ENCODE assay signal across 20 cellular contexts in the genomic region with DNA sequence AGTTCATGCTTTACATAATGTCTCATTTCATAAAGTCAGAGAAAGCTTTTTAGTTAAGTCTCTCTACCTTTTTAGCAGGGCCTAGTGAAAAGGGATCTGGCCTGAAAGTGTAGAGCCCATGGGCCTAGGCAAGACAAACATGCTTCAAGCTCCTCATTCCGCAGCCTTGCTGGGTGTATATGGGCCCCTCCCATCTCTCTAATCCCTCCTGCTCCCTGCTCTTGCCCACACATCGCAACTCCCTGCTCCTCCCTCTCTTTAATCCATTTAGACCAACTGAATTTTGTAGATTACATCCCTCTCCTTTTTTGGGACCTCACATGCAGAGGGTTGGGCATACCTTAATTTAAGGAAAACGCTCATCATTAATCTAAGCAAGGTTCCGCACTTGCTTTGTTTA. TPM values are rescaled to one million over a fixed set of nuclear protein-coding genes. Genes with fewer than 3 reads are reported as not detected.
"Had no signal": no experiment of that assay in that cellular context is flagged by ENCODE, and none has a peak within 500 bp of the region (broad histone marks: within the 10 kb centered on the region; RNA-seq: fewer than 3 reads in every experiment).

No MANE protein-coding gene starts in this region.

- H3K4me1 Mint-ChIP-seq: activated CD4-positive, alpha-beta T cell treated with anti-CD3 and anti-CD28 coated beads, Interleukin-2, amount 10 ng/mL, durations not matched to agents 7 days and 5 days; activated naive CD8-positive, alpha-beta T cell treated with anti-CD3 and anti-CD28 coated beads, Interleukin-2, amount 10 ng/mL, durations not matched to agents 7 days and 5 days; central memory CD8-positive, alpha-beta T cell; neural crest cell; stimulated activated memory B cell treated with anti-CD40 and anti-IgM and Interleukin-4, amounts not matched to agents 10 μg/mL and 1 μg/mL and 100 μg/mL, for 72 hours had no signal

- H3K9me3 Mint-ChIP-seq: activated CD4-positive, alpha-beta T cell treated with anti-CD3 and anti-CD28 coated beads, Interleukin-2, amount 10 ng/mL, durations not matched to agents 7 days and 5 days; activated naive CD8-positive, alpha-beta T cell treated with anti-CD3 and anti-CD28 coated beads, Interleukin-2, amount 10 ng/mL, durations not matched to agents 7 days and 5 days; activated T-helper 1 cell treated with anti-CD3 and anti-CD28 coated beads, Interleukin-12 subunit alpha, Interleukin-12 subunit beta, Interleukin-2, Interleukin-4 antibody, amounts not matched to agents 30 ng/mL and 10 ng/mL and 1 ng/mL, durations not matched to agents 14 hours and 24 hours and 36 hours; brain; central memory CD8-positive, alpha-beta T cell; mesothelial cell of epicardium; neural crest cell; stimulated activated memory B cell treated with anti-CD40 and anti-IgM and Interleukin-4, amounts not matched to agents 10 μg/mL and 1 μg/mL and 100 μg/mL, for 72 hours had no signal

- H3K36me3 Mint-ChIP-seq: activated naive CD8-positive, alpha-beta T cell treated with anti-CD3 and anti-CD28 coated beads, Interleukin-2, amount 10 ng/mL, durations not matched to agents 7 days and 5 days; brain; mesothelial cell of epicardium; stimulated activated memory B cell treated with anti-CD40 and anti-IgM and Interleukin-4, amounts not matched to agents 10 μg/mL and 1 μg/mL and 100 μg/mL, for 72 hours had no signal

- H3K27me3 ChIP-seq: esophagus squamous epithelium, tibial artery, vagina had no signal

- ATAC-seq: stimulated activated memory B cell treated with anti-CD40 and anti-IgM and Interleukin-4, amounts not matched to agents 10 μg/mL and 1 μg/mL and 100 μg/mL, for 72 hours had no signal

- H3K4me3 ChIP-seq: coronary artery, esophagus squamous epithelium, tibial artery, vagina had no signal

- H3K4me3 Mint-ChIP-seq: activated CD4-positive, alpha-beta T cell treated with anti-CD3 and anti-CD28 coated beads, Interleukin-2, amount 10 ng/mL, durations not matched to agents 7 days and 5 days; activated naive CD8-positive, alpha-beta T cell treated with anti-CD3 and anti-CD28 coated beads, Interleukin-2, amount 10 ng/mL, durations not matched to agents 7 days and 5 days; activated T-helper 1 cell treated with anti-CD3 and anti-CD28 coated beads, Interleukin-12 subunit alpha, Interleukin-12 subunit beta, Interleukin-2, Interleukin-4 antibody, amounts not matched to agents 30 ng/mL and 10 ng/mL and 1 ng/mL, durations not matched to agents 14 hours and 24 hours and 36 hours; brain; central memory CD8-positive, alpha-beta T cell; mesothelial cell of epicardium; neural crest cell; stimulated activated memory B cell treated with anti-CD40 and anti-IgM and Interleukin-4, amounts not matched to agents 10 μg/mL and 1 μg/mL and 100 μg/mL, for 72 hours had no signal

- H3K9me3 ChIP-seq: esophagus squamous epithelium, tibial artery, vagina had no signal

- H3K27ac Mint-ChIP-seq: activated CD4-positive, alpha-beta T cell treated with anti-CD3 and anti-CD28 coated beads, Interleukin-2, amount 10 ng/mL, durations not matched to agents 7 days and 5 days; activated naive CD8-positive, alpha-beta T cell treated with anti-CD3 and anti-CD28 coated beads, Interleukin-2, amount 10 ng/mL, durations not matched to agents 7 days and 5 days; activated T-helper 1 cell treated with anti-CD3 and anti-CD28 coated beads, Interleukin-12 subunit alpha, Interleukin-12 subunit beta, Interleukin-2, Interleukin-4 antibody, amounts not matched to agents 30 ng/mL and 10 ng/mL and 1 ng/mL, durations not matched to agents 14 hours and 24 hours and 36 hours; mesothelial cell of epicardium; stimulated activated memory B cell treated with anti-CD40 and anti-IgM and Interleukin-4, amounts not matched to agents 10 μg/mL and 1 μg/mL and 100 μg/mL, for 72 hours had no signal

- H3K4me1 ChIP-seq: vagina had no signal

- H3K27me3 Mint-ChIP-seq: central memory CD8-positive, alpha-beta T cell; stimulated activated memory B cell treated with anti-CD40 and anti-IgM and Interleukin-4, amounts not matched to agents 10 μg/mL and 1 μg/mL and 100 μg/mL, for 72 hours had no signal

- DNase-seq: activated CD4-positive, alpha-beta T cell treated with anti-CD3 and anti-CD28 coated beads, Interleukin-2, amount 10 ng/mL, durations not matched to agents 7 days and 5 days; activated CD4-positive, CD25-positive, alpha-beta regulatory T cell; activated CD8-positive, alpha-beta memory T cell treated with anti-CD3 and anti-CD28 coated beads, Interleukin-2, amount 50 U/mL, for 48 hours; activated naive CD4-positive, alpha-beta T cell; activated naive CD8-positive, alpha-beta T cell treated with anti-CD3 and anti-CD28 coated beads, Interleukin-2, amount 10 ng/mL, durations not matched to agents 7 days and 5 days; esophagus squamous epithelium; stimulated activated CD4-positive, alpha-beta T cell treated with anti-CD3 and anti-CD28 coated beads, Interleukin-2, amount 100 ng/mL, for 48 hours; T-helper 2 cell; tibial artery had no signal

- H3K36me3 ChIP-seq: esophagus squamous epithelium, tibial artery, vagina had no signal

- H3K27ac ChIP-seq: coronary artery, esophagus squamous epithelium, tibial artery, vagina had no signal

RNA-seq across cellular contexts. Expression of a gene that starts 42.3 kb away (rescaled TPM):
- total RNA-seq: activated CD4-positive, alpha-beta T cell treated with anti-CD3 and anti-CD28 coated beads, Interleukin-2, amount 10 ng/mL, durations not matched to agents 7 days and 5 days; activated naive CD8-positive, alpha-beta T cell treated with anti-CD3 and anti-CD28 coated beads, Interleukin-2, amount 10 ng/mL, durations not matched to agents 7 days and 5 days; activated T-helper 1 cell treated with anti-CD3 and anti-CD28 coated beads, Interleukin-12 subunit alpha, Interleukin-12 subunit beta, Interleukin-2, Interleukin-4 antibody, amounts not matched to agents 30 ng/mL and 10 ng/mL and 1 ng/mL, durations not matched to agents 14 hours and 24 hours and 36 hours; lower leg skin; neural crest cell; renal cortical epithelial cell; subcutaneous adipose tissue; vagina had no signal
